Comparison of ENCODE assay signal across 1 cellular context in genomic region chr19:17747205-17748098, GRCh38.
TF ChIP-seq lines count a peak whose summit lies in the region.

No MANE protein-coding gene starts in this region.

TF ChIP-seq in K562, 482 proteins besides CTCF, POLR2A, EP300 and RAD21 (continued from another document and continues in another):
- TF ChIP-seq, protein P1, sequence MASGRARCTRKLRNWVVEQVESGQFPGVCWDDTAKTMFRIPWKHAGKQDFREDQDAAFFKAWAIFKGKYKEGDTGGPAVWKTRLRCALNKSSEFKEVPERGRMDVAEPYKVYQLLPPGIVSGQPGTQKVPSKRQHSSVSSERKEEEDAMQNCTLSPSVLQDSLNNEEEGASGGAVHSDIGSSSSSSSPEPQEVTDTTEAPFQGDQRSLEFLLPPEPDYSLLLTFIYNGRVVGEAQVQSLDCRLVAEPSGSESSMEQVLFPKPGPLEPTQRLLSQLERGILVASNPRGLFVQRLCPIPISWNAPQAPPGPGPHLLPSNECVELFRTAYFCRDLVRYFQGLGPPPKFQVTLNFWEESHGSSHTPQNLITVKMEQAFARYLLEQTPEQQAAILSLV (tag; IDR thresholded peaks at IDR 0.05): no peak
- TF ChIP-seq CBX3 (IDR thresholded peaks at IDR 0.05; ENCODE audit: borderline replicate concordance in 1 of 2, low read length in 2 of 2) (peak in 1 of 2 experiments; percentile 78; a peak in 2 of 3 replicates), THAP12 (CRISPR knock-in tag; IDR thresholded peaks at IDR 0.05) (peak; percentile 36; the same call in 1 of the 2 replicates), ZNF57 (CRISPR knock-in tag; IDR thresholded peaks at IDR 0.05) (no peak), RBBP5 (IDR thresholded peaks at IDR 0.05; ENCODE audit: borderline replicate concordance, insufficient read depth, low read length, poor library complexity, severe bottlenecking) (peak; percentile 53), NRF1 (conservative IDR thresholded peaks at IDR 0.05 in 1 of 2, IDR thresholded peaks at IDR 0.05 in 1 of 2) (peak; percentile 79 to 82), NEUROD1 (IDR thresholded peaks at IDR 0.05; ENCODE audit: borderline replicate concordance, low read depth, low read length, partially characterized antibody) (peak; percentile 96), KLF10 (CRISPR knock-in tag; IDR thresholded peaks at IDR 0.05) (no peak), HNRNPH1 (optimal IDR thresholded peaks at IDR 0.05; ENCODE audit: low read depth, low read length) (no peak), ZBTB43 (CRISPR knock-in tag; IDR thresholded peaks at IDR 0.05) (no peak), JUND (IDR thresholded peaks at IDR 0.05; ENCODE audit: borderline replicate concordance, low read depth, low read length) (no peak), JUND (tag; IDR thresholded peaks at IDR 0.05; ENCODE audit: borderline replicate concordance, low read depth, low read length) (no peak), CBX8 (IDR thresholded peaks at IDR 0.05; ENCODE audit: borderline replicate concordance, extremely low read depth, low read depth, low read length, poor library complexity, severe bottlenecking) (no peak), HDAC1 (IDR thresholded peaks at IDR 0.05) (peak; percentile 65 to 90), ZNF318 (IDR thresholded peaks at IDR 0.05; ENCODE audit: borderline replicate concordance in 1 of 2, low read depth in 1 of 2) (0 out of 4 replicates have a peak, but pooled peaks of 1 of the 2 experiments have one; percentile 31), ZFPM2 (CRISPR knock-in tag; IDR thresholded peaks at IDR 0.05) (no peak), ARID4B (CRISPR knock-in tag; IDR thresholded peaks at IDR 0.05) (peak; percentile 30; the same call in 1 of the 2 replicates), ADNP (tag; IDR thresholded peaks at IDR 0.05) (peak; percentile 96), NR3C1 (CRISPR knock-in tag; IDR thresholded peaks at IDR 0.05) (no peak), NR2C2 (CRISPR knock-in tag; IDR thresholded peaks at IDR 0.05) (no peak), NR2C2 (tag; IDR thresholded peaks at IDR 0.05) (no peak), RB1 (IDR thresholded peaks at IDR 0.05; ENCODE audit: low read depth) (peak; percentile 17; the same call in 1 of the 2 replicates), NFYB (IDR thresholded peaks at IDR 0.05; ENCODE audit: extremely low read depth, insufficient read length) (peak; percentile 88), CSDE1 (IDR thresholded peaks at IDR 0.05) (no peak), HDGF (IDR thresholded peaks at IDR 0.05) (peak; percentile 100), ZBTB17 (CRISPR knock-in tag; IDR thresholded peaks at IDR 0.05) (no peak), HMG20A (CRISPR knock-in tag; conservative IDR thresholded peaks at IDR 0.05) (no peak), PHTF2 (CRISPR knock-in tag; IDR thresholded peaks at IDR 0.05) (no peak), ZFP36 (IDR thresholded peaks at IDR 0.05; ENCODE audit: low read depth, low read length, partially characterized antibody) (peak; percentile 96), TCF7 (IDR thresholded peaks at IDR 0.05; ENCODE audit: borderline replicate concordance) (no peak), TAF15 (IDR thresholded peaks at IDR 0.05; ENCODE audit: low read depth, low read length) (no peak), RFX1 (IDR thresholded peaks at IDR 0.05) (no peak), SOX6 (IDR thresholded peaks at IDR 0.05) (no peak), RBM17 (IDR thresholded peaks at IDR 0.05; ENCODE audit: borderline replicate concordance, low read depth, low read length) (no peak), RBM25 (IDR thresholded peaks at IDR 0.05; ENCODE audit: low read depth, low read length, severe bottlenecking) (peak; percentile 89), MAFK (IDR thresholded peaks at IDR 0.05; ENCODE audit: low read length) (no peak)
- TF ChIP-seq, protein P2, sequence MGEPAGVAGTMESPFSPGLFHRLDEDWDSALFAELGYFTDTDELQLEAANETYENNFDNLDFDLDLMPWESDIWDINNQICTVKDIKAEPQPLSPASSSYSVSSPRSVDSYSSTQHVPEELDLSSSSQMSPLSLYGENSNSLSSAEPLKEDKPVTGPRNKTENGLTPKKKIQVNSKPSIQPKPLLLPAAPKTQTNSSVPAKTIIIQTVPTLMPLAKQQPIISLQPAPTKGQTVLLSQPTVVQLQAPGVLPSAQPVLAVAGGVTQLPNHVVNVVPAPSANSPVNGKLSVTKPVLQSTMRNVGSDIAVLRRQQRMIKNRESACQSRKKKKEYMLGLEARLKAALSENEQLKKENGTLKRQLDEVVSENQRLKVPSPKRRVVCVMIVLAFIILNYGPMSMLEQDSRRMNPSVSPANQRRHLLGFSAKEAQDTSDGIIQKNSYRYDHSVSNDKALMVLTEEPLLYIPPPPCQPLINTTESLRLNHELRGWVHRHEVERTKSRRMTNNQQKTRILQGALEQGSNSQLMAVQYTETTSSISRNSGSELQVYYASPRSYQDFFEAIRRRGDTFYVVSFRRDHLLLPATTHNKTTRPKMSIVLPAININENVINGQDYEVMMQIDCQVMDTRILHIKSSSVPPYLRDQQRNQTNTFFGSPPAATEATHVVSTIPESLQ (CRISPR knock-in tag; IDR thresholded peaks at IDR 0.05): no peak
- TF ChIP-seq, protein P3, sequence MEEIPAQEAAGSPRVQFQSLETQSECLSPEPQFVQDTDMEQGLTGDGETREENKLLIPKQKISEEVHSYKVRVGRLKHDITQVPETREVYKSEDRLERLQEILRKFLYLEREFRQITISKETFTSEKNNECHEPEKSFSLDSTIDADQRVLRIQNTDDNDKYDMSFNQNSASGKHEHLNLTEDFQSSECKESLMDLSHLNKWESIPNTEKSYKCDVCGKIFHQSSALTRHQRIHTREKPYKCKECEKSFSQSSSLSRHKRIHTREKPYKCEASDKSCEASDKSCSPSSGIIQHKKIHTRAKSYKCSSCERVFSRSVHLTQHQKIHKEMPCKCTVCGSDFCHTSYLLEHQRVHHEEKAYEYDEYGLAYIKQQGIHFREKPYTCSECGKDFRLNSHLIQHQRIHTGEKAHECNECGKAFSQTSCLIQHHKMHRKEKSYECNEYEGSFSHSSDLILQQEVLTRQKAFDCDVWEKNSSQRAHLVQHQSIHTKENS (CRISPR knock-in tag; IDR thresholded peaks at IDR 0.05): no peak
- TF ChIP-seq, protein P4, sequence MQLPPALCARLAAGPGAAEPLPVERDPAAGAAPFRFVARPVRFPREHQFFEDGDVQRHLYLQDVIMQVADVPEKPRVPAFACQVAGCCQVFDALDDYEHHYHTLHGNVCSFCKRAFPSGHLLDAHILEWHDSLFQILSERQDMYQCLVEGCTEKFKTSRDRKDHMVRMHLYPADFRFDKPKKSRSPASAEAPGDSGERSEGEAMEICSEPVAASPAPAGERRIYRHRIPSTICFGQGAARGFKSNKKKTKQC (CRISPR knock-in tag; IDR thresholded peaks at IDR 0.05): no peak
